Comparison of ENCODE assay signal across 8 cellular contexts in the genomic region with DNA sequence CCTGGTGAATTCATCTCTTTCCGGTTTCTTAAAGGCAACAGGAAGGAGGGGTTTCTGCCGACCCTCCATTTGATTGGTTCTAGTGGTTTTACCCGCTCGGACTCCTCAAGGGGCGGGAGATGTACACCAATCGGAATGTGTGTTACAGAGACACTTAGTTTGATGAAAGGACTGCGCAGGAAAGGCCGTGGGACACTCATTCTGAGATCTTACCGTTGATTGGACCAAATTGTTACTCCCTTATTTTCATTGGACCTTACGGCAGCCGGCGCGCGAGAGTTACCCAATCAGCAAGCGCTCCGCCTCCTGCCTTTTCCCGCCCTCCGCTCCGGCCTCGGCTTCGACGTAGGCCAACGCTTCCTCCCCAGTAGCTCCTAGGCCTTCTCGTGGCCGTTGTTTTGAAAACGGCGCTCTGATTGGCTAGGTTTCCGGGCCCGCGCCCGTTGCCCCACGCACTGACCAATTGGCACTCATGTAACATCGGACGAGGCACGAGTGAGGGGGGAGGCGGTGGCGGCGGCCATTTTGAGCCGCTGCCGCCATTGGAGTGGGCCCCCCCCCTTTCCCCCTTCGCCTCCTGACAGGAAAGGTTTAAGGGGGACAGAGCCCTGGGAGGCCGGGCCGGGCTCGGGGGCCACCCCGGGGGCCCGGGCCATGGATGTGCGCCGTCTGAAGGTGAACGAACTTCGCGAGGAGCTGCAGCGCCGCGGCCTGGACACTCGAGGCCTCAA. TPM values are rescaled to one million over a fixed set of nuclear protein-coding genes. Genes with fewer than 3 reads are reported as not detected.
DNase-seq lines count a peak whose midpoint lies in the region; ATAC-seq and TF ChIP-seq lines count a peak whose summit lies in the region.

A gene (plus strand): TSS at position 523 of the 731 bp plus-strand sequence. CDS start 132 bp downstream, at position 655.

- H3K9ac ChIP-seq in SU-DHL-6 (ENCODE audit: low read length) = peak within 1 kb of the TSS; percentile 100

- peaks cover 3% of the 10 kb centered on the region for H3K27me3 Mint-ChIP-seq in activated naive CD8-positive, alpha-beta T cell treated with anti-CD3 and anti-CD28 coated beads, Interleukin-2, amount 10 ng/mL, durations not matched to agents 7 days and 5 days
- peaks cover 7% of the 10 kb centered on the region for H3K27me3 Mint-ChIP-seq in glutamatergic neuron (ENCODE audit: unreplicated experiment)

- H3K27me3 ChIP-seq in SU-DHL-6 (ENCODE audit: low read length) = no peaks in the 10 kb centered on the region
- no peaks in the 10 kb centered on the region for H3K27me3 ChIP-seq in osteoblast (ENCODE audit: insufficient read depth, low read length)
- no peaks in the 10 kb centered on the region for H3K27me3 ChIP-seq in thoracic aorta (replicated peaks; ENCODE audit: insufficient read depth)

- POLR2A ChIA-PET in activated naive CD8-positive, alpha-beta T cell treated with anti-CD3 and anti-CD28 coated beads, Interleukin-2, amount 10 ng/mL, durations not matched to agents 7 days and 5 days (lab: Charles Lee) = interaction anchor here (0.6 to 7.4 kb wide), 23 partner anchors 21 to 1932 kb away, joined by 3 to 195 read pairs (median 6); a partner anchor contains a TSS

- peaks cover 4% of the 10 kb centered on the region for H3K36me3 ChIP-seq in SU-DHL-6 (ENCODE audit: low read length)
- peaks cover 44% of the 10 kb centered on the region for H3K36me3 ChIP-seq in osteoblast (ENCODE audit: insufficient read depth, low read length)
- H3K36me3 ChIP-seq in thoracic aorta = peaks cover 21% of the 10 kb centered on the region

- H3K27ac ChIP-seq in SU-DHL-6 (ENCODE audit: low read depth, low read length) (peak within 1 kb of the TSS; percentile 87), osteoblast (ENCODE audit: low read depth, low read length) (peak within 1 kb of the TSS; percentile 96), thoracic aorta (peak within 1 kb of the TSS; percentile 97 to 99)

- peaks cover 11% of the 10 kb centered on the region; the same call in 1 of the 2 replicates for H3F3A ChIP-seq in SU-DHL-6 (ENCODE audit: insufficient read depth)

- H2AFZ ChIP-seq in SU-DHL-6 (ENCODE audit: low read depth, low read length, severe bottlenecking) (peak within 1 kb of the TSS; percentile 81), osteoblast (ENCODE audit: low read length) (peak within 1 kb of the TSS; percentile 53)

- H3K4me1 ChIP-seq in osteoblast (ENCODE audit: insufficient read depth, low read length) = peaks cover 32% of the 10 kb centered on the region
- H3K4me1 ChIP-seq in thoracic aorta (ENCODE audit: control insufficient read depth in 1 of 2, low read depth in 2 of 2) = peaks cover 18 to 32% of the 10 kb centered on the region in 2 donors

- H3K4me3 ChIP-seq in GM12865 (ENCODE audit: low read depth, low read length) (peak within 1 kb of the TSS; percentile 89), SU-DHL-6 (ENCODE audit: insufficient read depth, low read length, poor library complexity, severe bottlenecking) (peak within 1 kb of the TSS; percentile 93), osteoblast (ENCODE audit: insufficient read depth, low read length) (peak within 1 kb of the TSS; percentile 95), thoracic aorta (peak within 1 kb of the TSS; percentile 95)

- H3K36me3 Mint-ChIP-seq in activated naive CD8-positive, alpha-beta T cell treated with anti-CD3 and anti-CD28 coated beads, Interleukin-2, amount 10 ng/mL, durations not matched to agents 7 days and 5 days = peaks cover 20% of the 10 kb centered on the region
- no peaks in the 10 kb centered on the region for H3K36me3 Mint-ChIP-seq in glutamatergic neuron (ENCODE audit: unreplicated experiment)

- H3K9me3 ChIP-seq in SU-DHL-6 (ENCODE audit: insufficient read depth, low read length) (no peaks in the 10 kb centered on the region), osteoblast (ENCODE audit: low read depth, low read length) (no peaks in the 10 kb centered on the region), thoracic aorta (no peaks in the 10 kb centered on the region)

- H3K9me2 ChIP-seq in SU-DHL-6 (replicated peaks; ENCODE audit: insufficient read depth, low read length) = no peaks in the 10 kb centered on the region

- H4K20me1 ChIP-seq in SU-DHL-6 (ENCODE audit: low read depth, low read length) = no peaks in the 10 kb centered on the region
- H4K20me1 ChIP-seq in osteoblast (ENCODE audit: insufficient read depth, low read length) = peaks cover 20% of the 10 kb centered on the region

- DNase-seq in GM12865 (ENCODE audit: low read depth) (peak; percentile 100), NCI-H128 (lab: John Stamatoyannopoulos, UW; ENCODE audit: unreplicated experiment) (peak; percentile 100), glutamatergic neuron (peak; percentile 97), osteoblast (ENCODE audit: insufficient read length, low spot score, missing footprints) (peak; percentile 99), thoracic aorta (ENCODE audit: low spot score) (peak; percentile 98)
- peak; percentile 99 for DNase-seq in activated naive CD8-positive, alpha-beta T cell treated with anti-CD3 and anti-CD28 coated beads, Interleukin-2, amount 10 ng/mL, durations not matched to agents 7 days and 5 days

- peak within 1 kb of the TSS; percentile 93 for H3K4me2 ChIP-seq in SU-DHL-6 (ENCODE audit: low read depth, low read length, poor library complexity, severe bottlenecking)
- H3K4me2 ChIP-seq in osteoblast (ENCODE audit: insufficient read depth, low read length) = peak within 1 kb of the TSS; percentile 99

- no peaks in the 10 kb centered on the region for H3K9me3 Mint-ChIP-seq in activated naive CD8-positive, alpha-beta T cell treated with anti-CD3 and anti-CD28 coated beads, Interleukin-2, amount 10 ng/mL, durations not matched to agents 7 days and 5 days
- H3K9me3 Mint-ChIP-seq in glutamatergic neuron (ENCODE audit: unreplicated experiment) = peaks cover 20% of the 10 kb centered on the region

- H3K79me2 ChIP-seq in SU-DHL-6 (ENCODE audit: insufficient read depth, low read length) (peaks cover 47% of the 10 kb centered on the region), osteoblast (ENCODE audit: insufficient read depth, low read length) (peaks cover 47% of the 10 kb centered on the region)

- TF ChIP-seq CTCF in GM12865 (IDR thresholded peaks at IDR 0.05; ENCODE audit: insufficient read depth, low read depth, low read length, missing control alignments) (peak; percentile 39), SU-DHL-6 (IDR thresholded peaks at IDR 0.05; ENCODE audit: insufficient read depth, low read length, poor library complexity, severe bottlenecking) (no peak), glutamatergic neuron (IDR thresholded peaks at IDR 0.05; ENCODE audit: partially characterized antibody, unreplicated experiment) (no peak), osteoblast (IDR thresholded peaks at IDR 0.05; ENCODE audit: extremely low read depth, low read depth, low read length) (peak; percentile 13), thoracic aorta (IDR thresholded peaks at IDR 0.05) (peak; percentile 13)

- peaks cover 35% of the 10 kb centered on the region for H3K4me1 Mint-ChIP-seq in activated naive CD8-positive, alpha-beta T cell treated with anti-CD3 and anti-CD28 coated beads, Interleukin-2, amount 10 ng/mL, durations not matched to agents 7 days and 5 days
- H3K4me1 Mint-ChIP-seq in glutamatergic neuron (ENCODE audit: low read depth, unreplicated experiment) = peaks cover 25% of the 10 kb centered on the region

- peak within 1 kb of the TSS; percentile 100 for H3K27ac Mint-ChIP-seq in activated naive CD8-positive, alpha-beta T cell treated with anti-CD3 and anti-CD28 coated beads, Interleukin-2, amount 10 ng/mL, durations not matched to agents 7 days and 5 days
- H3K27ac Mint-ChIP-seq in glutamatergic neuron (ENCODE audit: unreplicated experiment) = peak within 1 kb of the TSS; percentile 97

- peak within 1 kb of the TSS; percentile 92 for H3K4me3 Mint-ChIP-seq in activated naive CD8-positive, alpha-beta T cell treated with anti-CD3 and anti-CD28 coated beads, Interleukin-2, amount 10 ng/mL, durations not matched to agents 7 days and 5 days
- peak within 1 kb of the TSS; percentile 97 for H3K4me3 Mint-ChIP-seq in glutamatergic neuron (ENCODE audit: unreplicated experiment)

- ATAC-seq in HG02678 (IDR thresholded peaks at IDR 0.05; ENCODE audit: unreplicated experiment) (peak; percentile 72), thoracic aorta (ENCODE audit: insufficient number of reproducible peaks, low FRiP score, low read depth) (peak; percentile 97)
- peak; percentile 67 for ATAC-seq in activated naive CD8-positive, alpha-beta T cell treated with anti-CD3 and anti-CD28 coated beads, Interleukin-2, amount 10 ng/mL, durations not matched to agents 7 days and 5 days (ENCODE audit: low read depth)

RNA-seq across cellular contexts. Expression of the gene that starts here (rescaled TPM):
- total RNA-seq in activated naive CD8-positive, alpha-beta T cell treated with anti-CD3 and anti-CD28 coated beads, Interleukin-2, amount 10 ng/mL, durations not matched to agents 7 days and 5 days = 100 to 1,000 TPM; 301 to 333 TPM
- total RNA-seq in glutamatergic neuron (ENCODE audit: unreplicated experiment) = 201 TPM
- 113 and 114 TPM in 2 replicates for total RNA-seq in osteoblast
- total RNA-seq in thoracic aorta = 100 to 1,000 TPM; 142 to 147 TPM

Comparison
In these comparisons a context has a peak if more than half of its experiments do, and no peak if none do; other contexts are left out.
1. Peak in every context shown above with its lines: DNase-seq, ATAC-seq, H3K4me3 ChIP-seq and H3K27ac ChIP-seq.
2. CTCF ChIP-seq: peak in GM12865 (single experiment), osteoblast (single experiment) and thoracic aorta (single experiment); none in SU-DHL-6 (single experiment) and glutamatergic neuron (single experiment).